ENCODE assay signal across 8 cellular contexts in genomic region chr12:6635856-6636521, GRCh38. TPM values are rescaled to one million over a fixed set of nuclear protein-coding genes. Genes with fewer than 3 reads are reported as not detected.
A peak's percentile ranks its signal among the peaks of the same experiment; 100 is the strongest.
DNase-seq lines count a peak whose midpoint lies in the region; ATAC-seq and TF ChIP-seq lines count a peak whose summit lies in the region.

Gene LPAR5 (minus strand): TSS chr12:6635959. CDS start chr12:6621248, 14,711 bp downstream.

- H3K4me3 ChIP-seq in dorsolateral prefrontal cortex: peak within 1 kb of the TSS in 42 of 59 donors; percentile 7 to 51 (median 26)

- H3K27ac Mint-ChIP-seq in natural killer cell treated with Interleukin-12 subunit alpha and Interleukin-12 subunit beta and Interleukin-15 and Interleukin-18, amount 100 ng/mL, for 72 hours: peak within 1 kb of the TSS; percentile 71 to 87

- peak within 1 kb of the TSS; percentile 65 for H3K4me3 Mint-ChIP-seq in natural killer cell treated with Interleukin-12 subunit alpha and Interleukin-12 subunit beta and Interleukin-15 and Interleukin-18, amount 100 ng/mL, for 72 hours

- DNase-seq in CMK (ENCODE audit: low read depth): peak; percentile 92
- peak; percentile 78 for DNase-seq in OCI-M1 (lab: John Stamatoyannopoulos, UW)
- peak in 1 of 10 donors; percentile 44 for DNase-seq in dorsolateral prefrontal cortex
- no peak for DNase-seq in natural killer cell treated with Interleukin-12 subunit alpha and Interleukin-12 subunit beta and Interleukin-15 and Interleukin-18, amount 100 ng/mL, for 72 hours (ENCODE audit: low spot score)
- DNase-seq in NCI-H128 (lab: John Stamatoyannopoulos, UW; ENCODE audit: unreplicated experiment): no peak
- no peak for DNase-seq in NOMO-1 treated with dmso at 0.1 percent for 144 hours (lab: John Stamatoyannopoulos, UW; ENCODE audit: unreplicated experiment)

- no peaks in the 10 kb centered on the region for H3K9me3 Mint-ChIP-seq in natural killer cell treated with Interleukin-12 subunit alpha and Interleukin-12 subunit beta and Interleukin-15 and Interleukin-18, amount 100 ng/mL, for 72 hours

- intact Hi-C loops in dorsolateral prefrontal cortex (cut with DNase I): no loop called here

- H3K27me3 Mint-ChIP-seq in natural killer cell treated with Interleukin-12 subunit alpha and Interleukin-12 subunit beta and Interleukin-15 and Interleukin-18, amount 100 ng/mL, for 72 hours: no peaks in the 10 kb centered on the region

- ATAC-seq in GM21423 (IDR thresholded peaks at IDR 0.05; ENCODE audit: unreplicated experiment): peak; percentile 43
- peak; percentile 58 to 72 for ATAC-seq in natural killer cell treated with Interleukin-12 subunit alpha and Interleukin-12 subunit beta and Interleukin-15 and Interleukin-18, amount 100 ng/mL, for 72 hours
- no peak for ATAC-seq in HG03460 (IDR thresholded peaks at IDR 0.05; ENCODE audit: unreplicated experiment)

- no peaks in the 10 kb centered on the region for H3K36me3 Mint-ChIP-seq in natural killer cell treated with Interleukin-12 subunit alpha and Interleukin-12 subunit beta and Interleukin-15 and Interleukin-18, amount 100 ng/mL, for 72 hours

- peak within 1 kb of the TSS in 34 of 59 donors; percentile 5 to 70 (median 47) for H3K27ac ChIP-seq in dorsolateral prefrontal cortex

- peaks cover 39 to 41% of the 10 kb centered on the region in 2 donors for H3K4me1 Mint-ChIP-seq in natural killer cell treated with Interleukin-12 subunit alpha and Interleukin-12 subunit beta and Interleukin-15 and Interleukin-18, amount 100 ng/mL, for 72 hours (ENCODE audit: low read depth in 2 of 2)

- TF ChIP-seq CTCF in dorsolateral prefrontal cortex (IDR thresholded peaks at IDR 0.05 in 54 of 56, conservative IDR thresholded peaks at IDR 0.05 in 2 of 56; ENCODE audit: low read depth in 1 of 56, partially characterized antibody in 56 of 56): no peak

- no peaks in the 10 kb centered on the region for H3K27me3 ChIP-seq in dorsolateral prefrontal cortex

RNA-seq across cellular contexts. Expression of gene LPAR5, which starts in this region (rescaled TPM):
- total RNA-seq in dorsolateral prefrontal cortex: 10 to 100 TPM in 4 of 120 experiments, 1 to 10 TPM in 114, under 1 TPM in 2; 0.83 to 12.5 (median 4.8) TPM
- total RNA-seq in natural killer cell treated with Interleukin-12 subunit alpha and Interleukin-12 subunit beta and Interleukin-15 and Interleukin-18, amount 100 ng/mL, for 72 hours: 10 to 100 TPM in 1 of 2 donors, 1 to 10 TPM in 1; 5.6 to 10.6 TPM

Comparison
In these comparisons a context has a peak if more than half of its experiments do, and no peak if none do; other contexts are left out.
1. DNase-seq: peak in CMK (single experiment) and OCI-M1 (single experiment); none in natural killer cell treated with Interleukin-12 subunit alpha and Interleukin-12 subunit beta and Interleukin-15 and Interleukin-18, amount 100 ng/mL, for 72 hours (single experiment), NCI-H128 (single experiment) and NOMO-1 treated with dmso at 0.1 percent for 144 hours (single experiment).